In genomic region chr3:177231237-177231636, GRCh38 we compare ENCODE assay signal across 20 cellular contexts.
"Had no signal": no experiment of that assay in that cellular context is flagged by ENCODE, and none has a peak within 500 bp of the region (broad histone marks: within the 10 kb centered on the region; RNA-seq: fewer than 3 reads in every experiment).

No MANE protein-coding gene starts in this region.

- H3K4me3 Mint-ChIP-seq: activated T-cell treated with anti-CD3 and anti-CD28 coated beads, Interleukin-2, amount 50 U/mL, for 72 hours; neural progenitor cell had no signal

- H3K27ac Mint-ChIP-seq: activated T-cell treated with anti-CD3 and anti-CD28 coated beads, Interleukin-2, amount 50 U/mL, for 72 hours; neural progenitor cell; progenitor cell of endocrine pancreas had no signal

- H3K27me3 Mint-ChIP-seq: progenitor cell of endocrine pancreas had no signal

- H3K4me1 Mint-ChIP-seq: neural progenitor cell had no signal

- H3K4me3 ChIP-seq: colonic mucosa, left ventricle myocardium inferior, neural progenitor cell, testis, upper lobe of left lung had no signal

- H3K4me1 ChIP-seq: colonic mucosa, left ventricle myocardium inferior, neural progenitor cell, testis, upper lobe of left lung had no signal

- H3K36me3 ChIP-seq: brain microvascular endothelial cell, colonic mucosa, left ventricle myocardium inferior, neural progenitor cell, upper lobe of left lung had no signal

- H2AFZ ChIP-seq: neural progenitor cell had no signal

- H3K27me3 ChIP-seq: brain microvascular endothelial cell, colonic mucosa, neural progenitor cell, testis, upper lobe of left lung had no signal

- H3K9me3 ChIP-seq: colonic mucosa, testis, upper lobe of left lung had no signal

- DNase-seq: activated CD4-positive, alpha-beta T cell treated with anti-CD3 and anti-CD28 coated beads for 1 hour; activated CD8-positive, alpha-beta memory T cell treated with anti-CD3 and anti-CD28 coated beads, Interleukin-2, amount 50 U/mL, for 48 hours; activated effector memory CD4-positive, alpha-beta T cell treated with anti-CD3 and anti-CD28 coated beads, Interleukin-2, amount 50 U/mL, for 16 hours; activated naive CD4-positive, alpha-beta T cell treated with anti-CD3 and anti-CD28 coated beads, Interleukin-2, amount 50 U/mL, for 16 hours; activated T-cell treated with anti-CD3 and anti-CD28 coated beads, Interleukin-2, amount 50 U/mL, for 72 hours; aorta; brain microvascular endothelial cell; central memory CD4-positive, alpha-beta T cell; colonic mucosa; foreskin melanocyte; left ventricle myocardium inferior; mammary epithelial cell; right cardiac atrium; stimulated activated CD4-positive, alpha-beta T cell treated with anti-CD3 and anti-CD28 coated beads, Interleukin-2, amount 100 ng/mL, for 24 hours; T-helper 9 cell; testis; upper lobe of left lung had no signal

- H3K27ac ChIP-seq: brain microvascular endothelial cell, colonic mucosa, left ventricle myocardium inferior, neural progenitor cell, testis, upper lobe of left lung, VCaP had no signal

- H3K4me2 ChIP-seq: neural progenitor cell had no signal

- H3K9ac ChIP-seq: neural progenitor cell had no signal

- ATAC-seq: activated T-cell treated with anti-CD3 and anti-CD28 coated beads, Interleukin-2, amount 50 U/mL, for 72 hours had no signal
